Comparison of ENCODE assay signal across 7 cellular contexts in genomic region chr4:158671665-158671914, GRCh38. TPM values are rescaled to one million over a fixed set of nuclear protein-coding genes. Genes with fewer than 3 reads are reported as not detected.
DNase-seq lines count a peak whose midpoint lies in the region; ATAC-seq and TF ChIP-seq lines count a peak whose summit lies in the region.

TSS of gene C4orf46 (minus strand) at chr4:158671887. CDS start at chr4:158671801, 86 bp downstream.

- no peaks in the 10 kb centered on the region for H3K9me3 Mint-ChIP-seq in HFFc6
- H3K9me3 Mint-ChIP-seq in activated CD8-positive, alpha-beta T cell treated with anti-CD3 and anti-CD28 coated beads for 36 hours = no peaks in the 10 kb centered on the region
- H3K9me3 Mint-ChIP-seq in stimulated activated naive B cell treated with anti-CD40 and anti-IgM and Interleukin-4, amounts not matched to agents 10 μg/mL and 1 μg/mL and 100 μg/mL, for 72 hours = no peaks in the 10 kb centered on the region

- no peak for ATAC-seq in activated CD8-positive, alpha-beta T cell treated with anti-CD3 and anti-CD28 coated beads for 36 hours
- ATAC-seq in stimulated activated naive B cell treated with anti-CD40 and anti-IgM and Interleukin-4, amounts not matched to agents 10 μg/mL and 1 μg/mL and 100 μg/mL, for 72 hours (replicated peaks) = no peak
- ATAC-seq in GM19463 (IDR thresholded peaks at IDR 0.05; ENCODE audit: unreplicated experiment) (no peak), GM18502 (IDR thresholded peaks at IDR 0.05; ENCODE audit: poor library complexity, unreplicated experiment) (no peak)

- intact Hi-C loops in activated CD8-positive, alpha-beta T cell treated with anti-CD3 and anti-CD28 coated beads for 36 hours (cut with micrococcal nuclease) = loop anchor here (5.0 kb wide), 2 partner anchors 51 to 431 kb away; partner anchors contain the start of genes PPID and RAPGEF2

- WGBS in iPS DF 6.9 (ENCODE audit: insufficient coverage, insufficient read length) = no CpG with 5 or more reads among the region's 20 CpGs

- H3K27ac ChIP-seq in iPS DF 6.9 (ENCODE audit: low read length) = no peak within 1 kb of the TSS

- peak within 1 kb of the TSS; percentile 93 for H3K27ac Mint-ChIP-seq in HFFc6
- peak within 1 kb of the TSS; percentile 98 for H3K27ac Mint-ChIP-seq in activated CD8-positive, alpha-beta T cell treated with anti-CD3 and anti-CD28 coated beads for 36 hours
- peak within 1 kb of the TSS; percentile 98 for H3K27ac Mint-ChIP-seq in stimulated activated naive B cell treated with anti-CD40 and anti-IgM and Interleukin-4, amounts not matched to agents 10 μg/mL and 1 μg/mL and 100 μg/mL, for 72 hours

- peaks cover 22% of the 10 kb centered on the region for H3K4me1 Mint-ChIP-seq in HFFc6 (ENCODE audit: low read depth)
- peaks cover 31% of the 10 kb centered on the region for H3K4me1 Mint-ChIP-seq in activated CD8-positive, alpha-beta T cell treated with anti-CD3 and anti-CD28 coated beads for 36 hours (ENCODE audit: low read depth)
- peaks cover 7 to 12% of the 10 kb centered on the region in 2 donors for H3K4me1 Mint-ChIP-seq in stimulated activated naive B cell treated with anti-CD40 and anti-IgM and Interleukin-4, amounts not matched to agents 10 μg/mL and 1 μg/mL and 100 μg/mL, for 72 hours

- H3K27me3 Mint-ChIP-seq in HFFc6 (ENCODE audit: insufficient read depth) = peaks cover 5% of the 10 kb centered on the region; the same call in 1 of the 2 replicates
- H3K27me3 Mint-ChIP-seq in activated CD8-positive, alpha-beta T cell treated with anti-CD3 and anti-CD28 coated beads for 36 hours = no peaks in the 10 kb centered on the region
- H3K27me3 Mint-ChIP-seq in stimulated activated naive B cell treated with anti-CD40 and anti-IgM and Interleukin-4, amounts not matched to agents 10 μg/mL and 1 μg/mL and 100 μg/mL, for 72 hours = no peaks in the 10 kb centered on the region

- POLR2A ChIA-PET in activated CD8-positive, alpha-beta T cell treated with anti-CD3 and anti-CD28 coated beads for 36 hours (lab: Charles Lee) = interaction anchor here (0.7 to 1.7 kb wide), 3 partner anchors 38 to 426 kb away, joined by 3 to 6 read pairs (median 3); no protein-coding TSS in a partner anchor

- H3K4me3 ChIP-seq in iPS DF 6.9 (ENCODE audit: low read length) = peak within 1 kb of the TSS; percentile 69

- CTCF ChIA-PET in activated CD8-positive, alpha-beta T cell treated with anti-CD3 and anti-CD28 coated beads for 36 hours (lab: Charles Lee) = interaction anchor here (1.1 to 1.5 kb wide), 3 partner anchors 98 to 531 kb away, joined by 3 to 5 read pairs (median 3); partner anchors contain the start of gene FNIP2

- H3K4me3 Mint-ChIP-seq in HFFc6 = peak within 1 kb of the TSS; percentile 88
- H3K4me3 Mint-ChIP-seq in activated CD8-positive, alpha-beta T cell treated with anti-CD3 and anti-CD28 coated beads for 36 hours = peak within 1 kb of the TSS; percentile 98
- peak within 1 kb of the TSS; percentile 96 for H3K4me3 Mint-ChIP-seq in stimulated activated naive B cell treated with anti-CD40 and anti-IgM and Interleukin-4, amounts not matched to agents 10 μg/mL and 1 μg/mL and 100 μg/mL, for 72 hours

- no peaks in the 10 kb centered on the region for H3K27me3 ChIP-seq in iPS DF 6.9 (ENCODE audit: control insufficient read depth, insufficient read depth, low read length)

- DNase-seq in HFFc6 = no peak
- no peak for DNase-seq in activated CD8-positive, alpha-beta T cell treated with anti-CD3 and anti-CD28 coated beads for 36 hours
- DNase-seq in iPS DF 6.9 (ENCODE audit: low read depth, low spot score) = no peak
- DNase-seq in stimulated activated naive B cell treated with anti-CD40 and anti-IgM and Interleukin-4, amounts not matched to agents 10 μg/mL and 1 μg/mL and 100 μg/mL, for 72 hours = no peak
- no peak for DNase-seq in COLO829 (ENCODE audit: low spot score)

- no peaks in the 10 kb centered on the region for H3K9me3 ChIP-seq in iPS DF 6.9 (ENCODE audit: control insufficient read depth, insufficient read depth, low read length)

- H3K36me3 ChIP-seq in iPS DF 6.9 (ENCODE audit: control insufficient read depth, insufficient read depth, low read length) = no peaks in the 10 kb centered on the region

- no peak for TF ChIP-seq CTCF in HFFc6 (IDR thresholded peaks at IDR 0.05)
- no peak for TF ChIP-seq CTCF in activated CD8-positive, alpha-beta T cell treated with anti-CD3 and anti-CD28 coated beads for 36 hours (IDR thresholded peaks at IDR 0.05)

- H3K4me1 ChIP-seq in iPS DF 6.9 (ENCODE audit: control insufficient read depth, insufficient read depth, low read length) = no peaks in the 10 kb centered on the region

- H3K36me3 Mint-ChIP-seq in HFFc6 (ENCODE audit: low read depth) = peaks cover 4% of the 10 kb centered on the region
- peaks cover 10% of the 10 kb centered on the region for H3K36me3 Mint-ChIP-seq in activated CD8-positive, alpha-beta T cell treated with anti-CD3 and anti-CD28 coated beads for 36 hours (ENCODE audit: low read depth)
- peaks cover 3 to 4% of the 10 kb centered on the region in 2 donors for H3K36me3 Mint-ChIP-seq in stimulated activated naive B cell treated with anti-CD40 and anti-IgM and Interleukin-4, amounts not matched to agents 10 μg/mL and 1 μg/mL and 100 μg/mL, for 72 hours

RNA-seq across cellular contexts. Expression of gene C4orf46, which starts in this region (rescaled TPM):
- 10 to 100 TPM in 5 of 6 experiments, 1 to 10 TPM in 1; 8.0 to 13.8 (median 11.8) TPM for total RNA-seq in HFFc6 (2021; fragmentation: NEBNext Ultra II Directional; extraction: Animal tissue kit (Norgen Biotek cat#: 25700))
- total RNA-seq in activated CD8-positive, alpha-beta T cell treated with anti-CD3 and anti-CD28 coated beads for 36 hours = 10 to 100 TPM; 17.7 to 19.0 TPM
